ENCODE assay signal across 11 cellular contexts in the genomic region with DNA sequence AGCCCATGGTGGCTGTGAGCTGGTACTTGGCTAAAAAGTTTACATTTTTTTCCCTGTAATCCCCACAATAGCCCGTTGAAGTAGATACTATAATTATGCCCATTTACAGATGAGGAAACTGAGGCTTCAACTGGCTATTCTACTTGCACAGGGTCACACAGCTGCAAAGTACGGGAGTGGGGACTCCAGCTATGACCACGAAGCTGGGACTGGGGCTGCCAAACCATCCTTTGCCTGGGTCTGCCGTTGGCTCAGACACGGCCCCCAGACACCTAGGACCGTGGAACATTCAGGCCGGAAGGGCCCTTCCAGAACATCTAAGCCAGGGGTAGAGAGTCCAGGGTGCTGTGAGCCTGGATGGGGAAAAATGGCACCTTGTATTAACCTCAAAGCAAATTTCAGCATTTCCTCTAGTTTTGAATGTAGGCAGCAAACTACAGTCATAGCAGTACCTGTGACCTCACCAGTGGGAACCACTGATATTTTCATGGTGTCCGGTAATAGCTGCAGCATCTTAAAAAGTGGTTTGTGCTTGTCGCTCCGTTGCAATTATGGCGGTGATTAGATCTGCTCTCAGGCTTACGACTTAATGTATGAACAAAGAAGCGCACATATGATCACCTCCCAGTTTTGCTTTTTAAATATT. TPM values are rescaled to one million over a fixed set of nuclear protein-coding genes. Genes with fewer than 3 reads are reported as not detected.
DNase-seq lines count a peak whose midpoint lies in the region; ATAC-seq, FAIRE-seq and TF ChIP-seq lines count a peak whose summit lies in the region.
"Had no signal": no experiment of that assay in that cellular context is flagged by ENCODE, and none has a peak within 500 bp of the region (broad histone marks: within the 10 kb centered on the region; RNA-seq: fewer than 3 reads in every experiment).

No MANE protein-coding gene starts in this region.

- H3K9me3 ChIP-seq in SU-DHL-6 (ENCODE audit: insufficient read depth, low read length): no peaks in the 10 kb centered on the region
- H3K9me3 ChIP-seq: adrenal gland had no signal

- ATAC-seq in GM19025 (IDR thresholded peaks at IDR 0.05; ENCODE audit: low read depth, unreplicated experiment) (peak; percentile 48), HG02840 (IDR thresholded peaks at IDR 0.05; ENCODE audit: low FRiP score, unreplicated experiment) (peak; percentile 45)

- H3K27ac Mint-ChIP-seq in endothelial cell (ENCODE audit: unreplicated experiment): no peak overlapping the region
- H3K27ac Mint-ChIP-seq in activated T-cell treated with anti-CD3 and anti-CD28 coated beads, Interleukin-2, amount 50 U/mL, for 24 hours: no peak overlapping the region

- H2AFZ ChIP-seq in SU-DHL-6 (ENCODE audit: low read depth, low read length, severe bottlenecking): no peak overlapping the region
- H2AFZ ChIP-seq: parathyroid adenoma had no signal

- no peaks in the 10 kb centered on the region for H3F3A ChIP-seq in SU-DHL-6 (ENCODE audit: insufficient read depth)

- peaks cover 15% of the 10 kb centered on the region for H3K27me3 Mint-ChIP-seq in endothelial cell (ENCODE audit: unreplicated experiment)
- H3K27me3 Mint-ChIP-seq in activated T-cell treated with anti-CD3 and anti-CD28 coated beads, Interleukin-2, amount 50 U/mL, for 24 hours: peaks cover 54% of the 10 kb centered on the region

- TF ChIP-seq CTCF in SU-DHL-6 (IDR thresholded peaks at IDR 0.05; ENCODE audit: insufficient read depth, low read length, poor library complexity, severe bottlenecking) (no peak), endothelial cell (IDR thresholded peaks at IDR 0.05; ENCODE audit: unreplicated experiment) (no peak)

- no peaks in the 10 kb centered on the region for H3K36me3 ChIP-seq in SU-DHL-6 (ENCODE audit: low read length)
- H3K36me3 ChIP-seq: adrenal gland had no signal

- H3K9me3 Mint-ChIP-seq in endothelial cell (ENCODE audit: unreplicated experiment): no peaks in the 10 kb centered on the region
- H3K9me3 Mint-ChIP-seq in activated T-cell treated with anti-CD3 and anti-CD28 coated beads, Interleukin-2, amount 50 U/mL, for 24 hours: no peaks in the 10 kb centered on the region

- no peak overlapping the region for H3K27ac ChIP-seq in SU-DHL-6 (ENCODE audit: low read depth, low read length)
- H3K27ac ChIP-seq: adrenal gland, parathyroid adenoma had no signal

- FAIRE-seq in GM12891 (lab: Jason Lieb, UNC): peak; percentile 96
- no peak for FAIRE-seq in H54 (lab: Jason Lieb, UNC)

- no peak overlapping the region for H3K4me3 Mint-ChIP-seq in endothelial cell (ENCODE audit: unreplicated experiment)
- H3K4me3 Mint-ChIP-seq in activated T-cell treated with anti-CD3 and anti-CD28 coated beads, Interleukin-2, amount 50 U/mL, for 24 hours: no peak overlapping the region

- TF ChIP-seq POLR2A in GM12891 (IDR thresholded peaks at IDR 0.05; ENCODE audit: low read depth, low read length): no peak; the same call in 1 of the 2 replicates
- TF ChIP-seq POLR2A in H54 (IDR thresholded peaks at IDR 0.05; ENCODE audit: low read depth, low read length): no peak

- no peaks in the 10 kb centered on the region for H3K9me2 ChIP-seq in SU-DHL-6 (replicated peaks; ENCODE audit: insufficient read depth, low read length)

- H3K27me3 ChIP-seq in SU-DHL-6 (ENCODE audit: low read length): no peaks in the 10 kb centered on the region

- H3K9ac ChIP-seq in SU-DHL-6 (ENCODE audit: low read length): no peak overlapping the region
- H3K9ac ChIP-seq: parathyroid adenoma had no signal

- peak overlapping the region; percentile 14 for H3K4me2 ChIP-seq in SU-DHL-6 (ENCODE audit: low read depth, low read length, poor library complexity, severe bottlenecking)

- no peaks in the 10 kb centered on the region for H3K4me1 Mint-ChIP-seq in endothelial cell (ENCODE audit: unreplicated experiment)
- H3K4me1 Mint-ChIP-seq in activated T-cell treated with anti-CD3 and anti-CD28 coated beads, Interleukin-2, amount 50 U/mL, for 24 hours (ENCODE audit: low read depth): peaks cover 17% of the 10 kb centered on the region

- H3K79me2 ChIP-seq in SU-DHL-6 (ENCODE audit: insufficient read depth, low read length): no peaks in the 10 kb centered on the region
- H3K79me2 ChIP-seq: parathyroid adenoma had no signal

- DNase-seq in GM12891 (ENCODE audit: insufficient read length, low spot score): peak; percentile 67
- no peak for DNase-seq in stimulated activated CD4-positive, alpha-beta T cell treated with anti-CD3 and anti-CD28 coated beads, Interleukin-2, amount 100 ng/mL, for 24 hours
- no peak for DNase-seq in H54 (ENCODE audit: insufficient read length, low spot score)
- no peak for DNase-seq in endothelial cell (ENCODE audit: low spot score)
- no peak for DNase-seq in activated T-cell treated with anti-CD3 and anti-CD28 coated beads, Interleukin-2, amount 50 U/mL, for 24 hours
- DNase-seq: adrenal gland, GOT3 had no signal

- no peaks in the 10 kb centered on the region for H4K20me1 ChIP-seq in SU-DHL-6 (ENCODE audit: low read depth, low read length)

- H3K36me3 Mint-ChIP-seq in endothelial cell (ENCODE audit: low read depth, unreplicated experiment): no peaks in the 10 kb centered on the region
- no peaks in the 10 kb centered on the region for H3K36me3 Mint-ChIP-seq in activated T-cell treated with anti-CD3 and anti-CD28 coated beads, Interleukin-2, amount 50 U/mL, for 24 hours (ENCODE audit: low read depth)

- no peak overlapping the region for H3K4me3 ChIP-seq in SU-DHL-6 (ENCODE audit: insufficient read depth, low read length, poor library complexity, severe bottlenecking)
- H3K4me3 ChIP-seq: adrenal gland had no signal

TF ChIP-seq in GM12891, 5 proteins besides CTCF, POLR2A, EP300 and RAD21:
- TF ChIP-seq TAF1 (IDR thresholded peaks at IDR 0.05; ENCODE audit: low read depth, low read length) (no peak), POU2F2 (IDR thresholded peaks at IDR 0.05; ENCODE audit: low read depth, low read length) (peak; percentile 81), PAX5 (IDR thresholded peaks at IDR 0.05; ENCODE audit: insufficient read depth, low read length, severe bottlenecking) (no peak), SPI1 (IDR thresholded peaks at IDR 0.05; ENCODE audit: low read depth, low read length) (peak; percentile 58), POLR2AphosphoS5 (IDR thresholded peaks at IDR 0.05; ENCODE audit: low read depth, low read length) (no peak)

RNA-seq across cellular contexts. Expression of a gene that starts 4.3 kb away (rescaled TPM):
- 8.8 TPM for polyA plus RNA-seq in GM12891 (2012; ENCODE audit: low read depth, missing spikeins)
- total RNA-seq in endothelial cell (ENCODE audit: unreplicated experiment): not detected

RNA-seq across cellular contexts. Expression of a gene that starts 6.7 kb away (rescaled TPM):
- 23.5 TPM for polyA plus RNA-seq in GM12891 (2012; ENCODE audit: low read depth, missing spikeins)
- total RNA-seq in endothelial cell (ENCODE audit: unreplicated experiment): 19.0 TPM

RNA-seq across cellular contexts. Expression of a gene that starts 31.8 kb away (rescaled TPM):
- polyA plus RNA-seq in GM12891 (2012; ENCODE audit: low read depth, missing spikeins): 10.6 TPM
- total RNA-seq in endothelial cell (ENCODE audit: unreplicated experiment): 35.2 TPM

RNA-seq across cellular contexts. Expression of a gene that starts 45.3 kb away (rescaled TPM):
- polyA plus RNA-seq in GM12891 (2012; ENCODE audit: low read depth, missing spikeins): 0.40 TPM
- 198 TPM for total RNA-seq in endothelial cell (ENCODE audit: unreplicated experiment)
